Comparison of ENCODE assay signal across 10 cellular contexts in genomic region chr9:35859310-35859994, GRCh38. TPM values are rescaled to one million over a fixed set of nuclear protein-coding genes. Genes with fewer than 3 reads are reported as not detected.
A peak's percentile ranks its signal among the peaks of the same experiment; 100 is the strongest.
DNase-seq lines count a peak whose midpoint lies in the region; ATAC-seq and TF ChIP-seq lines count a peak whose summit lies in the region.
"Had no signal": no experiment of that assay in that cellular context is flagged by ENCODE, and none has a peak within 500 bp of the region (broad histone marks: within the 10 kb centered on the region; RNA-seq: fewer than 3 reads in every experiment).

No MANE protein-coding gene starts in this region.

- H2BK5ac ChIP-seq in neuronal stem cell (ENCODE audit: low read length), result no peak overlapping the region

- H3K27me3 ChIP-seq in neuronal stem cell (ENCODE audit: control insufficient read depth in 3 of 3, insufficient read depth in 3 of 3, low read depth in 1 of 3, low read length in 3 of 3), result peaks cover 0 to 11% (median 0%) of the 10 kb centered on the region in 3 experiments

- H4K8ac ChIP-seq in neuronal stem cell (ENCODE audit: low read depth, low read length), result no peak overlapping the region

- ATAC-seq in GM21528 (IDR thresholded peaks at IDR 0.05; ENCODE audit: low FRiP score, unreplicated experiment) (no peak), GM19324 (IDR thresholded peaks at IDR 0.05; ENCODE audit: low FRiP score, unreplicated experiment) (no peak)

- no peak overlapping the region for H3K4me3 ChIP-seq in foreskin fibroblast (ENCODE audit: low read depth in 1 of 2, low read length in 2 of 2)
- no peak overlapping the region for H3K4me3 ChIP-seq in neuronal stem cell (ENCODE audit: low read length in 2 of 2)

- no peaks in the 10 kb centered on the region for H3K36me3 ChIP-seq in neuronal stem cell (replicated peaks in 1 of 2; ENCODE audit: control insufficient read depth in 2 of 2, insufficient read depth in 2 of 2, low read length in 2 of 2)

- no peak overlapping the region for H2BK12ac ChIP-seq in neuronal stem cell (ENCODE audit: low read length)

- peaks cover 0 to 10% of the 10 kb centered on the region in 2 donors for H3K4me1 ChIP-seq in neuronal stem cell (ENCODE audit: control insufficient read depth in 2 of 2, insufficient read depth in 1 of 2, low read depth in 1 of 2, low read length in 2 of 2)

- H4K91ac ChIP-seq in neuronal stem cell (ENCODE audit: low read depth, low read length, poor library complexity), result no peak overlapping the region

- H2BK120ac ChIP-seq in neuronal stem cell (ENCODE audit: low read depth, low read length), result no peak overlapping the region

- no peak overlapping the region for H2BK15ac ChIP-seq in neuronal stem cell (ENCODE audit: low read length)

- no peak overlapping the region for H3K23ac ChIP-seq in neuronal stem cell (ENCODE audit: low read depth, low read length, poor library complexity)

- H3K18ac ChIP-seq in neuronal stem cell (ENCODE audit: low read length), result no peak overlapping the region

- no peak overlapping the region for H3K27ac ChIP-seq in neuronal stem cell (replicated peaks; ENCODE audit: low read length)
- H3K27ac ChIP-seq: C4-2B had no signal

- peak; percentile 8 for DNase-seq in activated naive CD4-positive, alpha-beta T cell treated with Interleukin-2 at 50 U/mL for 16 hours
- DNase-seq in activated naive CD4-positive, alpha-beta T cell (lab: John Stamatoyannopoulos, UW), result no peak
- DNase-seq in RPMI7951 (ENCODE audit: low read depth), result peak; percentile 52
- peak; percentile 43 to 75 for DNase-seq in foreskin fibroblast
- peak; percentile 24 for DNase-seq in superior temporal gyrus (ENCODE audit: extremely low spot score)
- no peak for DNase-seq in neuronal stem cell (ENCODE audit: low spot score)

- H3K14ac ChIP-seq in neuronal stem cell (ENCODE audit: low read length), result no peak overlapping the region

- no peak overlapping the region for H2AFZ ChIP-seq in neuronal stem cell (ENCODE audit: low read length)

- no peaks in the 10 kb centered on the region for H3K9me3 ChIP-seq in neuronal stem cell (replicated peaks in 1 of 2; ENCODE audit: control insufficient read depth in 2 of 2, insufficient read depth in 1 of 2, low read depth in 1 of 2, low read length in 2 of 2)

- H3K4me2 ChIP-seq in neuronal stem cell (ENCODE audit: insufficient read depth, low read length, poor library complexity, severe bottlenecking), result no peak overlapping the region

- H3K79me1 ChIP-seq in neuronal stem cell (ENCODE audit: low read depth, low read length), result no peaks in the 10 kb centered on the region

- WGBS in neuronal stem cell (ENCODE audit: extremely low coverage in 2 of 2, insufficient read length in 2 of 2, insufficient replicate concordance in 1 of 2), 2 donors, result no CpG with 5 or more reads among the region's 16 CpGs

- no peak overlapping the region for H2AK5ac ChIP-seq in neuronal stem cell (ENCODE audit: low read depth, low read length)

- no peak overlapping the region for H3K9ac ChIP-seq in neuronal stem cell (ENCODE audit: low read depth, low read length, poor library complexity)

- TF ChIP-seq CTCF in foreskin fibroblast (IDR thresholded peaks at IDR 0.05; ENCODE audit: low read depth, low read length), result no peak

- no peak overlapping the region for H3K4ac ChIP-seq in neuronal stem cell (ENCODE audit: low read length)

RNA-seq across cellular contexts. Expression of gene OR13J1, which starts 10.7 kb away (rescaled TPM):
- total RNA-seq in RPMI7951 (2014; rRNA removed; shearing (Covaris generic)), result not detected in 2 replicates
- not detected for polyA plus RNA-seq in neuronal stem cell (2013, experiment 1 of 2)
- not detected for polyA plus RNA-seq in neuronal stem cell (2013, experiment 2 of 2)
- total RNA-seq: endothelial cell of umbilical vein had no signal
- polyA plus RNA-seq: endothelial cell of umbilical vein had no signal

RNA-seq across cellular contexts. Expression of gene TMEM8B, which starts 30.4 kb away (rescaled TPM):
- total RNA-seq in RPMI7951 (2014; rRNA removed; shearing (Covaris generic)), result 1.4 and 1.9 TPM in 2 replicates
- 32.8 TPM for polyA plus RNA-seq in neuronal stem cell (2013, experiment 1 of 2)
- 35.8 TPM for polyA plus RNA-seq in neuronal stem cell (2013, experiment 2 of 2)

RNA-seq across cellular contexts. Expression of gene FAM221B, which starts 30.9 kb away (rescaled TPM):
- total RNA-seq in RPMI7951 (2014; rRNA removed; shearing (Covaris generic)), result not detected in 2 replicates
- polyA plus RNA-seq in neuronal stem cell (2013, experiment 1 of 2), result 0.13 TPM
- 0.10 TPM for polyA plus RNA-seq in neuronal stem cell (2013, experiment 2 of 2)
- total RNA-seq: endothelial cell of umbilical vein had no signal
- polyA plus RNA-seq: endothelial cell of umbilical vein had no signal

RNA-seq across cellular contexts. Expression of gene HINT2, which starts 44.6 kb away (rescaled TPM):
- 57.7 and 63.2 TPM in 2 replicates for total RNA-seq in RPMI7951 (2014; rRNA removed; shearing (Covaris generic))
- 56.0 TPM for polyA plus RNA-seq in neuronal stem cell (2013, experiment 1 of 2)
- 59.2 TPM for polyA plus RNA-seq in neuronal stem cell (2013, experiment 2 of 2)

RNA-seq across cellular contexts. Expression of gene HRCT1, which starts 46.5 kb away (rescaled TPM):
- total RNA-seq in RPMI7951 (2014; rRNA removed; shearing (Covaris generic)), result 0.20 TPM in 1 of 2 replicates, not detected in the other
- 0.04 TPM for polyA plus RNA-seq in neuronal stem cell (2013, experiment 1 of 2)
- polyA plus RNA-seq in neuronal stem cell (2013, experiment 2 of 2), result 0.08 TPM

Comparison
In these comparisons a context has a peak if more than half of its experiments do, and no peak if none do; other contexts are left out.
1. DNase-seq: peak in activated naive CD4-positive, alpha-beta T cell treated with Interleukin-2 at 50 U/mL for 16 hours (single experiment), RPMI7951 (single experiment), foreskin fibroblast (2 of 2) and superior temporal gyrus (single experiment); none in activated naive CD4-positive, alpha-beta T cell (0 of 4) and neuronal stem cell (single experiment).